Comparison of ENCODE assay signal across 1 cellular context in the genomic region with DNA sequence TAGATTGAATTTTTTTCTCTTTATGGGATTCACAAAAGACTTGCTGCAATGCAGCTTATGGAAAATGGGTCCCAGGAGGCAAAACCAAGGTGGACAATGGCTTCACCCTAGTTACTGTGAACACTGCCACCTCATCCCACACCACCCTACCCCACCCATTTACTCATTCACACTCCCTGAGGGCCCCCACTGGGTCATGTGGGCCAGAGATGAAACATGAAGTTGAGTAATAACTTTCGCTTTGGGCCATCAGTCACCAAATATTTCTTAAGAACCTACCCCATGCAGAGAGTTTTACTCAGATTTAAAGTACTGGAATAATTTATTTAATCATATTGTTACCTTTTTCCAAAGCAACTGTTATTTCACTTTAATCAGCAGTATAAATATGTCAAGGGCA.
TF ChIP-seq lines count a peak whose summit lies in the region.

No MANE protein-coding gene starts in this region.

TF ChIP-seq in GM23338, 12 proteins besides CTCF, POLR2A, EP300 and RAD21 (continued from another document):
- no peak for TF ChIP-seq REST (IDR thresholded peaks at IDR 0.05; ENCODE audit: unreplicated experiment)
- no peak for TF ChIP-seq EZH2phosphoT487 (IDR thresholded peaks at IDR 0.05; ENCODE audit: unreplicated experiment)
